8 cellular contexts compared by ENCODE assay signal in the genomic region with DNA sequence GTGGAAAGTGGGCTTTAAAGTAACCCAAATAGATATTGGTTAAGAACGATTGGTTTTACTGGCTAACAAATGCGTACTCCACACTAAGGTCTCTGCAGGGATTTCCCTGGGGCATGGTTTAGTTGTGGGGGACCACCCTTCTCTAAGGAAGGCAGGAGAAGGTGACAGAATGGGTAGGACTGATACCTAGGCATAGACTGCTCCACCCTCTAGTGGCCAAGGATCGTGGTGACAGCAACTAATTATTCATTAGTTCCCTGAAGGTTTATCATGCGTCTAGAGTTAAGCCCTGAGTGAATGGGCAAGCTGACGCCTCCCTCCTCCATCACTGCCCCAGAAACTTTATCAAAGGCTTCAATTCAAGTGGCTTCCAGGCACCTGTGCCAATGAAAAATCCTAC. TPM values are rescaled to one million over a fixed set of nuclear protein-coding genes. Genes with fewer than 3 reads are reported as not detected.
A peak's percentile ranks its signal among the peaks of the same experiment; 100 is the strongest.
DNase-seq lines count a peak whose midpoint lies in the region; ATAC-seq, FAIRE-seq and TF ChIP-seq lines count a peak whose summit lies in the region.

No MANE protein-coding gene starts in this region.

- H3K4me2 ChIP-seq in H1 (ENCODE audit: insufficient read depth in 1 of 2, low read depth in 2 of 2, low read length in 2 of 2), result no peak overlapping the region

- no peak overlapping the region for H3K56ac ChIP-seq in H1 (replicated peaks; ENCODE audit: insufficient read length, low read depth, low read length)

- peak; percentile 29 for DNase-seq in ACHN
- peak; percentile 17 to 52 for DNase-seq in NCI-H526 (lab: John Stamatoyannopoulos, UW)
- DNase-seq in H1 (ENCODE audit: low read depth in 1 of 2, low spot score in 2 of 2), result no peak
- DNase-seq in NCI-H2029 (lab: John Stamatoyannopoulos, UW), result no peak
- DNase-seq in activated CD8-positive, alpha-beta memory T cell treated with anti-CD3 and anti-CD28 coated beads, Interleukin-2, amount 10 ng/mL, durations not matched to agents 7 days and 5 days, result no peak

- no peak for TF ChIP-seq POLR2A in H1 (IDR thresholded peaks at IDR 0.05; ENCODE audit: control extremely low read depth in 1 of 2, low read depth in 2 of 2, low read length in 2 of 2)

- peak; percentile 40 for ATAC-seq in stimulated activated memory B cell treated with anti-CD40 and anti-IgM and Interleukin-4, amounts not matched to agents 10 μg/mL and 1 μg/mL and 100 μg/mL, for 72 hours
- no peak for ATAC-seq in HG03354 (IDR thresholded peaks at IDR 0.05; ENCODE audit: poor library complexity, severe bottlenecking, unreplicated experiment)
- ATAC-seq in activated CD8-positive, alpha-beta memory T cell treated with anti-CD3 and anti-CD28 coated beads, Interleukin-2, amount 10 ng/mL, durations not matched to agents 7 days and 5 days, result no peak

- peaks cover 19% of the 10 kb centered on the region for H3K4me1 Mint-ChIP-seq in stimulated activated memory B cell treated with anti-CD40 and anti-IgM and Interleukin-4, amounts not matched to agents 10 μg/mL and 1 μg/mL and 100 μg/mL, for 72 hours
- peaks cover 25% of the 10 kb centered on the region for H3K4me1 Mint-ChIP-seq in activated CD8-positive, alpha-beta memory T cell treated with anti-CD3 and anti-CD28 coated beads, Interleukin-2, amount 10 ng/mL, durations not matched to agents 7 days and 5 days

- H3K27ac Mint-ChIP-seq in stimulated activated memory B cell treated with anti-CD40 and anti-IgM and Interleukin-4, amounts not matched to agents 10 μg/mL and 1 μg/mL and 100 μg/mL, for 72 hours, result no peak overlapping the region
- no peak overlapping the region for H3K27ac Mint-ChIP-seq in activated CD8-positive, alpha-beta memory T cell treated with anti-CD3 and anti-CD28 coated beads, Interleukin-2, amount 10 ng/mL, durations not matched to agents 7 days and 5 days

- POLR2A ChIA-PET in H1 (lab: Charles Lee; ENCODE audit: partially characterized antibody), result interaction anchor here (1.5 to 2.8 kb wide), 2 partner anchors 9 to 56 kb away, joined by 4 to 6 read pairs; a partner anchor contains a TSS

- H4K20me1 ChIP-seq in H1 (replicated peaks in 1 of 2; ENCODE audit: control insufficient read depth in 1 of 2, insufficient read depth in 2 of 2, low read length in 2 of 2), result no peaks in the 10 kb centered on the region

- FAIRE-seq in H1 (lab: Jason Lieb, UNC), result peak; percentile 77

- WGBS in H1 (ENCODE audit: extremely low coverage in 1 of 2, insufficient coverage in 1 of 2, insufficient read length in 1 of 2, insufficient replicate concordance in 2 of 2, low coverage in 1 of 2, low lambda C conversion rate in 2 of 2, missing lambda C conversion rate in 1 of 2), 2 experiments, result 39% methylated on average over 5 of the region's 5 CpGs; no CpG with 5 or more reads in 1 of the 2 experiments

- H3K23me2 ChIP-seq in H1 (ENCODE audit: low read depth, low read length), result peaks cover 5% of the 10 kb centered on the region; the same call in 1 of the 2 replicates

- no peak overlapping the region for H4K5ac ChIP-seq in H1 (ENCODE audit: insufficient read length, low read depth, low read length)

- no peaks in the 10 kb centered on the region for H3K9me3 Mint-ChIP-seq in stimulated activated memory B cell treated with anti-CD40 and anti-IgM and Interleukin-4, amounts not matched to agents 10 μg/mL and 1 μg/mL and 100 μg/mL, for 72 hours
- no peaks in the 10 kb centered on the region for H3K9me3 Mint-ChIP-seq in activated CD8-positive, alpha-beta memory T cell treated with anti-CD3 and anti-CD28 coated beads, Interleukin-2, amount 10 ng/mL, durations not matched to agents 7 days and 5 days (ENCODE audit: low read depth)

- no peak overlapping the region for H4K8ac ChIP-seq in H1 (ENCODE audit: extremely low read depth, insufficient read depth, low read length)

- H2BK20ac ChIP-seq in H1 (ENCODE audit: low read length), result no peak overlapping the region

- TF ChIP-seq CTCF in GM12875 (IDR thresholded peaks at IDR 0.05; ENCODE audit: borderline replicate concordance, insufficient read depth, low read depth, low read length) (peak; percentile 66), H1 (IDR thresholded peaks at IDR 0.05; ENCODE audit: control extremely low read depth in 1 of 3, insufficient read depth in 1 of 3, low read depth in 1 of 3, low read length in 3 of 3) (peak; percentile 39 to 85 (median 62))

- peaks cover 13% of the 10 kb centered on the region for H3K36me3 Mint-ChIP-seq in stimulated activated memory B cell treated with anti-CD40 and anti-IgM and Interleukin-4, amounts not matched to agents 10 μg/mL and 1 μg/mL and 100 μg/mL, for 72 hours
- peaks cover 54% of the 10 kb centered on the region for H3K36me3 Mint-ChIP-seq in activated CD8-positive, alpha-beta memory T cell treated with anti-CD3 and anti-CD28 coated beads, Interleukin-2, amount 10 ng/mL, durations not matched to agents 7 days and 5 days

- H2BK120ac ChIP-seq in H1 (replicated peaks; ENCODE audit: low read depth, low read length), result no peak overlapping the region

- no peak overlapping the region for H3K18ac ChIP-seq in H1 (ENCODE audit: extremely low read depth, low read length)

- H3K14ac ChIP-seq in H1 (ENCODE audit: insufficient read length), result no peak overlapping the region

- CTCF ChIA-PET in H1 (lab: Charles Lee; ENCODE audit: partially characterized antibody), result interaction anchor here (0.6 to 20.5 kb wide), 42 partner anchors 8 to 1169 kb away, joined by 3 to 484 read pairs (median 4); a partner anchor contains a TSS
- CTCF ChIA-PET in activated CD8-positive, alpha-beta memory T cell treated with anti-CD3 and anti-CD28 coated beads, Interleukin-2, amount 10 ng/mL, durations not matched to agents 7 days and 5 days (lab: Charles Lee), result interaction anchor here (1.0 to 13.0 kb wide), 9 partner anchors 10 to 200 kb away, joined by 3 to 307 read pairs (median 12); a partner anchor contains a TSS

- H2BK5ac ChIP-seq in H1 (ENCODE audit: low read depth, low read length), result no peak overlapping the region

- peak; percentile 65 to 71 for TF ChIP-seq RAD21 in H1 (IDR thresholded peaks at IDR 0.05 in 1 of 2, conservative IDR thresholded peaks at IDR 0.05 in 1 of 2; ENCODE audit: low read depth in 2 of 2, low read length in 2 of 2)

- no peak overlapping the region for H3K23ac ChIP-seq in H1 (ENCODE audit: insufficient read length)

- no peak overlapping the region for H2BK12ac ChIP-seq in H1 (ENCODE audit: low read depth, low read length)

- peaks cover 0 to 5% of the 10 kb centered on the region in 2 experiments; a peak in 1 of 4 replicates for H3K9me3 ChIP-seq in H1 (ENCODE audit: insufficient read depth in 2 of 2, low read depth in 1 of 2, low read length in 1 of 2)

- no peak overlapping the region for H3K27ac ChIP-seq in H1 (ENCODE audit: low read depth, low read length)

- H3K27me3 Mint-ChIP-seq in stimulated activated memory B cell treated with anti-CD40 and anti-IgM and Interleukin-4, amounts not matched to agents 10 μg/mL and 1 μg/mL and 100 μg/mL, for 72 hours, result no peaks in the 10 kb centered on the region
- H3K27me3 Mint-ChIP-seq in activated CD8-positive, alpha-beta memory T cell treated with anti-CD3 and anti-CD28 coated beads, Interleukin-2, amount 10 ng/mL, durations not matched to agents 7 days and 5 days, result no peaks in the 10 kb centered on the region

- H3K27me3 ChIP-seq in H1 (replicated peaks in 1 of 4; ENCODE audit: control insufficient read depth in 3 of 4, extremely low read depth in 1 of 4, insufficient read depth in 3 of 4, low read length in 3 of 4), result peaks cover 7 to 25% (median 17%) of the 10 kb centered on the region in 4 experiments

- no peaks in the 10 kb centered on the region for H3K79me1 ChIP-seq in H1 (ENCODE audit: low read depth, low read length)

- H2BK15ac ChIP-seq in H1 (ENCODE audit: low read length), result no peak overlapping the region

- H3K79me2 ChIP-seq in H1 (ENCODE audit: control insufficient read depth in 1 of 2, insufficient read depth in 2 of 2, low read length in 2 of 2), result no peaks in the 10 kb centered on the region

- TF ChIP-seq EP300 in H1 (IDR thresholded peaks at IDR 0.05; ENCODE audit: borderline replicate concordance in 1 of 2, low read depth in 2 of 2, low read length in 2 of 2), result no peak

- no peaks in the 10 kb centered on the region for H3K36me3 ChIP-seq in H1 (ENCODE audit: control insufficient read depth in 2 of 4, insufficient read depth in 4 of 4, low read length in 3 of 4)

- H2AK5ac ChIP-seq in H1 (ENCODE audit: low read depth, low read length), result no peak overlapping the region

- H3K4me3 ChIP-seq in GM12875 (ENCODE audit: low read depth, low read length) (no peak overlapping the region), H1 (ENCODE audit: extremely low read depth in 1 of 4, insufficient read depth in 2 of 4, low read depth in 3 of 4, low read length in 4 of 4) (no peak overlapping the region)

- H3K4me3 Mint-ChIP-seq in stimulated activated memory B cell treated with anti-CD40 and anti-IgM and Interleukin-4, amounts not matched to agents 10 μg/mL and 1 μg/mL and 100 μg/mL, for 72 hours, result no peak overlapping the region
- no peak overlapping the region for H3K4me3 Mint-ChIP-seq in activated CD8-positive, alpha-beta memory T cell treated with anti-CD3 and anti-CD28 coated beads, Interleukin-2, amount 10 ng/mL, durations not matched to agents 7 days and 5 days

- H2AFZ ChIP-seq in H1 (ENCODE audit: low read length), result no peak overlapping the region

- H4K91ac ChIP-seq in H1 (replicated peaks; ENCODE audit: insufficient read length, low read length), result no peak overlapping the region

- no peak overlapping the region for H3K9ac ChIP-seq in H1 (replicated peaks in 1 of 4; ENCODE audit: extremely low read depth in 1 of 4, low read depth in 3 of 4, low read length in 3 of 4)

- H3K4ac ChIP-seq in H1 (replicated peaks; ENCODE audit: insufficient read length, low read depth, low read length), result no peak overlapping the region

- H3K4me1 ChIP-seq in H1 (replicated peaks in 1 of 4; ENCODE audit: control insufficient read depth in 3 of 4, insufficient read depth in 4 of 4, low read length in 3 of 4), result peaks cover 0 to 5% (median 4%) of the 10 kb centered on the region in 4 experiments; a peak in 3 of 7 replicates

- in situ Hi-C loops in ACHN (cut with HindIII; ENCODE audit: low pct_ligation_motif_present, low pct_unique_long_range_greater_than_20kb, low sequenced_read_pairs), result no loop called here

RNA-seq across cellular contexts. Expression of a gene that starts 9.1 kb away (rescaled TPM):
- total RNA-seq in H1 (2021; fragmentation: NEBNext Ultra II Directional; extraction: Animal tissue kit (Norgen Biotek cat#: 25700)), result not detected in 2 replicates
- not detected in 2 replicates for polyA plus RNA-seq in H1 (2011; rRNA removed)
- not detected for polyA plus RNA-seq in H1 (2011; cell fraction: cytosol; rRNA removed)
- not detected for polyA plus RNA-seq in H1 (2011; cell fraction: nucleus; rRNA removed)
- polyA plus RNA-seq in H1 (2012, experiment 1 of 2), result not detected in 4 replicates
- polyA plus RNA-seq in H1 (2012, experiment 2 of 2), result not detected
- polyA plus RNA-seq in H1 (2013, experiment 1 of 2), result not detected
- not detected for polyA plus RNA-seq in H1 (2013, experiment 2 of 2)
- polyA minus RNA-seq in H1 (2011; rRNA and poly(A)+ RNA removed), result not detected in 2 replicates
- not detected for polyA minus RNA-seq in H1 (2011; cell fraction: cytosol; rRNA and poly(A)+ RNA removed)
- polyA minus RNA-seq in H1 (2011; cell fraction: nucleus; rRNA and poly(A)+ RNA removed), result not detected
- total RNA-seq in activated CD8-positive, alpha-beta memory T cell treated with anti-CD3 and anti-CD28 coated beads, Interleukin-2, amount 10 ng/mL, durations not matched to agents 7 days and 5 days, result not detected

RNA-seq across cellular contexts. Expression of a gene that starts 40.1 kb away (rescaled TPM):
- 0.77 and 1.0 TPM in 2 replicates for total RNA-seq in H1 (2021; fragmentation: NEBNext Ultra II Directional; extraction: Animal tissue kit (Norgen Biotek cat#: 25700))
- polyA plus RNA-seq in H1 (2011; rRNA removed), result 2.1 and 3.2 TPM in 2 replicates
- 1.3 TPM for polyA plus RNA-seq in H1 (2011; cell fraction: cytosol; rRNA removed)
- 0.91 TPM for polyA plus RNA-seq in H1 (2011; cell fraction: nucleus; rRNA removed)
- polyA plus RNA-seq in H1 (2012, experiment 1 of 2), result 0.37 to 0.97 TPM (median 0.77 TPM) in 4 replicates
- polyA plus RNA-seq in H1 (2012, experiment 2 of 2), result 0.47 TPM
- 0.83 TPM for polyA plus RNA-seq in H1 (2013, experiment 1 of 2)
- polyA plus RNA-seq in H1 (2013, experiment 2 of 2), result 1.2 TPM
- polyA minus RNA-seq in H1 (2011; rRNA and poly(A)+ RNA removed), result 1.2 and 2.1 TPM in 2 replicates
- polyA minus RNA-seq in H1 (2011; cell fraction: cytosol; rRNA and poly(A)+ RNA removed), result 3.7 TPM
- polyA minus RNA-seq in H1 (2011; cell fraction: nucleus; rRNA and poly(A)+ RNA removed), result 1.9 TPM
- 100 to 1,000 TPM; 116 to 177 TPM for total RNA-seq in activated CD8-positive, alpha-beta memory T cell treated with anti-CD3 and anti-CD28 coated beads, Interleukin-2, amount 10 ng/mL, durations not matched to agents 7 days and 5 days

Comparison
In these comparisons a context has a peak if more than half of its experiments do, and no peak if none do; other contexts are left out.
1. DNase-seq: peak in ACHN (single experiment) and NCI-H526 (2 of 2); none in H1 (0 of 2), NCI-H2029 (single experiment) and activated CD8-positive, alpha-beta memory T cell treated with anti-CD3 and anti-CD28 coated beads, Interleukin-2, amount 10 ng/mL, durations not matched to agents 7 days and 5 days (single experiment).
2. RNA of a gene that starts 40.1 kb away (total RNA-seq): 116 to 177 TPM in activated CD8-positive, alpha-beta memory T cell treated with anti-CD3 and anti-CD28 coated beads, Interleukin-2, amount 10 ng/mL, durations not matched to agents 7 days and 5 days; 0.77 to 1.0 TPM in H1; every median in the first group is over 10 times any median in the second.